ENCODE assay signal across 17 cellular contexts in the genomic region with DNA sequence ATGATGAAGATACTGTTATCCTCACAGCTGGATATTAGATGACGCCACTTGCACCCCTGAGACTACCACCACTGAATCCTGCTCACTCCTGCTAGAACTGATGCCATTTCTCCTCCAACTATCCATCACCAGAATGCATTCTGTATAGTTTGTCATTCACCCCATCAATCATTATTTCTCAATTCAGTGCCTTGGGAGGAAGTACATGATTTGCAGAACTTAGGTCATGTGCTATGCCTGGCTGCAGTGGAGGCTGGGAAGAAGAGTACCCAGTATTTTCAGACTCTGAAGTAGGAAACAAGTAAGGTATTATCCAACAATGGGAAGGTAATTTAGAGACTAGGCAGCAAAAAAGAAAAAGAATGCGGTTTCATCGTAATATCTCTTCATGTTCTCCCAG.
"Had no signal": no experiment of that assay in that cellular context is flagged by ENCODE, and none has a peak within 500 bp of the region (broad histone marks: within the 10 kb centered on the region; RNA-seq: fewer than 3 reads in every experiment).

No MANE protein-coding gene starts in this region.

- H3K4me1 ChIP-seq: uterus had no signal

- H3K9me3 ChIP-seq: pancreas, tibial artery, uterus had no signal

- H3K27me3 ChIP-seq: pancreas, tibial artery, uterus had no signal

- H3K4me3 ChIP-seq: lung, pancreas, tibial artery, uterus had no signal

- H3K36me3 ChIP-seq: pancreas, tibial artery, uterus had no signal

- DNase-seq: activated CD4-positive, alpha-beta T cell treated with anti-CD3 and anti-CD28 coated beads, Interleukin-2, amount 50 U/mL, for 1 hour; activated CD8-positive, alpha-beta memory T cell treated with anti-CD3 and anti-CD28 coated beads for 24 hours; activated gamma-delta T cell treated with Interleukin-2 at 50 U/mL for 16 hours; activated naive CD8-positive, alpha-beta T cell treated with anti-CD3 and anti-CD28 coated beads for 36 hours; cortex of kidney; effector CD8-positive, alpha-beta T cell; foreskin fibroblast; glutamatergic neuron; immature natural killer cell; midbrain; pancreas; stimulated activated CD4-positive, alpha-beta T cell treated with anti-CD3 and anti-CD28 coated beads, Interleukin-2, amount 100 ng/mL, for 48 hours; tibial artery; uterus had no signal

- ATAC-seq: activated CD4-positive, CD25-positive, alpha-beta regulatory T cell treated with anti-CD3 and anti-CD28 coated beads, Interleukin-2, amount 50 U/mL, for 24 hours; stimulated activated memory B cell treated with anti-CD40 and anti-IgM and Interleukin-4, amounts not matched to agents 10 μg/mL and 1 μg/mL and 100 μg/mL, for 72 hours had no signal

- H3K27ac ChIP-seq: pancreas, tibial artery, uterus had no signal
